8 cellular contexts compared by ENCODE assay signal in genomic region chr1:64469614-64469976, GRCh38. TPM values are rescaled to one million over a fixed set of nuclear protein-coding genes. Genes with fewer than 3 reads are reported as not detected.
A peak's percentile ranks its signal among the peaks of the same experiment; 100 is the strongest.
DNase-seq lines count a peak whose midpoint lies in the region; ATAC-seq lines count a peak whose summit lies in the region.

No MANE protein-coding gene starts in this region.

- H3K9me3 Mint-ChIP-seq in activated naive CD4-positive, alpha-beta T cell treated with anti-CD3 and anti-CD28 coated beads, Interleukin-2, amount 50 U/mL, for 24 hours = no peaks in the 10 kb centered on the region
- no peaks in the 10 kb centered on the region for H3K9me3 Mint-ChIP-seq in activated CD8-positive, alpha-beta T cell treated with anti-CD3 and anti-CD28 coated beads, Interleukin-2, amount 10 ng/mL, durations not matched to agents 7 days and 5 days (ENCODE audit: insufficient read depth)
- no peaks in the 10 kb centered on the region for H3K9me3 Mint-ChIP-seq in stimulated activated naive CD8-positive, alpha-beta T cell treated with anti-CD3 and anti-CD28 coated beads, Interleukin-15, amount 100 ng/mL, for 72 hours

- H3K4me3 Mint-ChIP-seq in activated naive CD4-positive, alpha-beta T cell treated with anti-CD3 and anti-CD28 coated beads, Interleukin-2, amount 50 U/mL, for 24 hours = peak overlapping the region; percentile 65
- peak overlapping the region; percentile 59 for H3K4me3 Mint-ChIP-seq in activated CD8-positive, alpha-beta T cell treated with anti-CD3 and anti-CD28 coated beads, Interleukin-2, amount 10 ng/mL, durations not matched to agents 7 days and 5 days
- H3K4me3 Mint-ChIP-seq in stimulated activated naive CD8-positive, alpha-beta T cell treated with anti-CD3 and anti-CD28 coated beads, Interleukin-15, amount 100 ng/mL, for 72 hours = peak overlapping the region; percentile 70 to 91

- in situ Hi-C loops in ACHN (cut with HindIII; ENCODE audit: low pct_ligation_motif_present, low pct_unique_long_range_greater_than_20kb, low sequenced_read_pairs) = no loop called here

- DNase-seq in activated naive CD4-positive, alpha-beta T cell treated with anti-CD3 and anti-CD28 coated beads, Interleukin-2, amount 50 U/mL, for 16 hours = no peak
- no peak for DNase-seq in activated CD8-positive, alpha-beta T cell treated with anti-CD3 and anti-CD28 coated beads, Interleukin-2, amount 10 ng/mL, durations not matched to agents 7 days and 5 days
- peak in 1 of 2 donors; percentile 16 for DNase-seq in stimulated activated naive CD8-positive, alpha-beta T cell treated with anti-CD3 and anti-CD28 coated beads, Interleukin-15, amount 100 ng/mL, for 72 hours
- DNase-seq in mesenteric fat pad (ENCODE audit: low spot score) (no peak), ACHN (no peak), NCI-H345 (lab: John Stamatoyannopoulos, UW) (no peak)

- POLR2A ChIA-PET in activated CD8-positive, alpha-beta T cell treated with anti-CD3 and anti-CD28 coated beads, Interleukin-2, amount 10 ng/mL, durations not matched to agents 7 days and 5 days (lab: Charles Lee) = no interaction called here

- peaks cover 25% of the 10 kb centered on the region for H3K4me1 Mint-ChIP-seq in activated naive CD4-positive, alpha-beta T cell treated with anti-CD3 and anti-CD28 coated beads, Interleukin-2, amount 50 U/mL, for 24 hours
- peaks cover 14% of the 10 kb centered on the region for H3K4me1 Mint-ChIP-seq in activated CD8-positive, alpha-beta T cell treated with anti-CD3 and anti-CD28 coated beads, Interleukin-2, amount 10 ng/mL, durations not matched to agents 7 days and 5 days (ENCODE audit: low read depth)
- H3K4me1 Mint-ChIP-seq in stimulated activated naive CD8-positive, alpha-beta T cell treated with anti-CD3 and anti-CD28 coated beads, Interleukin-15, amount 100 ng/mL, for 72 hours = peaks cover 23% of the 10 kb centered on the region

- ATAC-seq in activated CD8-positive, alpha-beta T cell treated with anti-CD3 and anti-CD28 coated beads, Interleukin-2, amount 10 ng/mL, durations not matched to agents 7 days and 5 days = peak; percentile 1
- ATAC-seq in stimulated activated naive CD8-positive, alpha-beta T cell treated with anti-CD3 and anti-CD28 coated beads, Interleukin-15, amount 100 ng/mL, for 72 hours = peak; percentile 15

- no peaks in the 10 kb centered on the region for H3K36me3 Mint-ChIP-seq in activated naive CD4-positive, alpha-beta T cell treated with anti-CD3 and anti-CD28 coated beads, Interleukin-2, amount 50 U/mL, for 24 hours
- no peaks in the 10 kb centered on the region for H3K36me3 Mint-ChIP-seq in activated CD8-positive, alpha-beta T cell treated with anti-CD3 and anti-CD28 coated beads, Interleukin-2, amount 10 ng/mL, durations not matched to agents 7 days and 5 days (ENCODE audit: low read depth)

- H3K27ac Mint-ChIP-seq in activated naive CD4-positive, alpha-beta T cell treated with anti-CD3 and anti-CD28 coated beads, Interleukin-2, amount 50 U/mL, for 24 hours = no peak overlapping the region
- no peak overlapping the region for H3K27ac Mint-ChIP-seq in activated CD8-positive, alpha-beta T cell treated with anti-CD3 and anti-CD28 coated beads, Interleukin-2, amount 10 ng/mL, durations not matched to agents 7 days and 5 days
- H3K27ac Mint-ChIP-seq in stimulated activated naive CD8-positive, alpha-beta T cell treated with anti-CD3 and anti-CD28 coated beads, Interleukin-15, amount 100 ng/mL, for 72 hours = no peak overlapping the region

- H3K4me3 ChIP-seq in iPS-11a (ENCODE audit: low read depth, low read length) = peak overlapping the region; percentile 93

- H3K27me3 Mint-ChIP-seq in activated naive CD4-positive, alpha-beta T cell treated with anti-CD3 and anti-CD28 coated beads, Interleukin-2, amount 50 U/mL, for 24 hours = peaks cover 31% of the 10 kb centered on the region
- H3K27me3 Mint-ChIP-seq in activated CD8-positive, alpha-beta T cell treated with anti-CD3 and anti-CD28 coated beads, Interleukin-2, amount 10 ng/mL, durations not matched to agents 7 days and 5 days (ENCODE audit: low read depth) = peaks cover 42% of the 10 kb centered on the region
- H3K27me3 Mint-ChIP-seq in stimulated activated naive CD8-positive, alpha-beta T cell treated with anti-CD3 and anti-CD28 coated beads, Interleukin-15, amount 100 ng/mL, for 72 hours = peaks cover 46% of the 10 kb centered on the region

- CTCF ChIA-PET in activated CD8-positive, alpha-beta T cell treated with anti-CD3 and anti-CD28 coated beads, Interleukin-2, amount 10 ng/mL, durations not matched to agents 7 days and 5 days (lab: Charles Lee) = no interaction called here

RNA-seq across cellular contexts. Expression of gene CACHD1, which starts 0.3 kb away (rescaled TPM):
- total RNA-seq in activated CD8-positive, alpha-beta T cell treated with anti-CD3 and anti-CD28 coated beads, Interleukin-2, amount 10 ng/mL, durations not matched to agents 7 days and 5 days = under 1 TPM; 0.55 to 0.68 TPM
- total RNA-seq in mesenteric fat pad = 14.4 TPM
